8 cellular contexts compared by ENCODE assay signal in genomic region chr10:58511765-58512469, GRCh38. TPM values are rescaled to one million over a fixed set of nuclear protein-coding genes. Genes with fewer than 3 reads are reported as not detected.
DNase-seq lines count a peak whose midpoint lies in the region; ATAC-seq and TF ChIP-seq lines count a peak whose summit lies in the region.

No MANE protein-coding gene starts in this region.

- H3K36me3 Mint-ChIP-seq in activated T-cell treated with anti-CD3 and anti-CD28 coated beads, Interleukin-2, amount 50 U/mL, for 4 hours (ENCODE audit: insufficient read depth) = no peaks in the 10 kb centered on the region
- no peaks in the 10 kb centered on the region for H3K36me3 Mint-ChIP-seq in dendritic cell treated with granulocyte-macrophage colony-stimulating factor and Interleukin-4, amounts not matched to agents 40 ng/mL and 50 ng/mL, for 4 days (ENCODE audit: low read depth)
- peaks cover 2% of the 10 kb centered on the region for H3K36me3 Mint-ChIP-seq in memory B cell

- DNase-seq in activated T-cell treated with anti-CD3 and anti-CD28 coated beads, Interleukin-2, amount 50 U/mL, for 4 hours = no peak
- no peak for DNase-seq in activated T-cell treated with anti-CD3 and anti-CD28 coated beads, Interleukin-2, amount 50 U/mL, for 48 hours
- DNase-seq in memory B cell (ENCODE audit: low spot score in 2 of 2) (no peak), upper lobe of right lung (no peak), globus pallidus (ENCODE audit: low spot score) (no peak)

- intact Hi-C loops in dendritic cell treated with granulocyte-macrophage colony-stimulating factor and Interleukin-4, amounts not matched to agents 40 ng/mL and 50 ng/mL, for 4 days (cut with micrococcal nuclease) = loop anchor here (10.0 kb wide), 1 partner anchor 207 kb away; no protein-coding TSS in a partner anchor
- intact Hi-C loops in upper lobe of right lung (cut with DNase I) = no loop called here

- H3K27me3 ChIP-seq in upper lobe of right lung = peaks cover 43% of the 10 kb centered on the region

- H3K27ac ChIP-seq in upper lobe of right lung = no peak overlapping the region

- H3K4me3 Mint-ChIP-seq in activated T-cell treated with anti-CD3 and anti-CD28 coated beads, Interleukin-2, amount 50 U/mL, for 4 hours = peak overlapping the region; percentile 64
- peak overlapping the region; percentile 56 for H3K4me3 Mint-ChIP-seq in dendritic cell treated with granulocyte-macrophage colony-stimulating factor and Interleukin-4, amounts not matched to agents 40 ng/mL and 50 ng/mL, for 4 days
- H3K4me3 Mint-ChIP-seq in memory B cell = peak overlapping the region; percentile 75

- H3K36me3 ChIP-seq in upper lobe of right lung = no peaks in the 10 kb centered on the region

- H3K4me1 ChIP-seq in upper lobe of right lung = peaks cover 6% of the 10 kb centered on the region

- peak overlapping the region; percentile 37 for H3K4me3 ChIP-seq in upper lobe of right lung

- no peak overlapping the region for H3K27ac Mint-ChIP-seq in dendritic cell treated with granulocyte-macrophage colony-stimulating factor and Interleukin-4, amounts not matched to agents 40 ng/mL and 50 ng/mL, for 4 days
- no peak overlapping the region for H3K27ac Mint-ChIP-seq in memory B cell

- no peak for ATAC-seq in activated T-cell treated with anti-CD3 and anti-CD28 coated beads, Interleukin-2, amount 50 U/mL, for 4 hours
- ATAC-seq in memory B cell (ENCODE audit: low read depth) = no peak
- no peak for ATAC-seq in upper lobe of right lung
- no peak for ATAC-seq in HG02610 (IDR thresholded peaks at IDR 0.05; ENCODE audit: unreplicated experiment)
- no peak for ATAC-seq in GM21423 (IDR thresholded peaks at IDR 0.05; ENCODE audit: unreplicated experiment)

- peaks cover 10% of the 10 kb centered on the region for H3K4me1 Mint-ChIP-seq in activated T-cell treated with anti-CD3 and anti-CD28 coated beads, Interleukin-2, amount 50 U/mL, for 4 hours (ENCODE audit: low read depth)
- H3K4me1 Mint-ChIP-seq in dendritic cell treated with granulocyte-macrophage colony-stimulating factor and Interleukin-4, amounts not matched to agents 40 ng/mL and 50 ng/mL, for 4 days (ENCODE audit: low read depth) = peaks cover 6% of the 10 kb centered on the region
- H3K4me1 Mint-ChIP-seq in memory B cell = peaks cover 7% of the 10 kb centered on the region

- no peaks in the 10 kb centered on the region for H3K9me3 Mint-ChIP-seq in activated T-cell treated with anti-CD3 and anti-CD28 coated beads, Interleukin-2, amount 50 U/mL, for 4 hours
- no peaks in the 10 kb centered on the region for H3K9me3 Mint-ChIP-seq in dendritic cell treated with granulocyte-macrophage colony-stimulating factor and Interleukin-4, amounts not matched to agents 40 ng/mL and 50 ng/mL, for 4 days
- no peaks in the 10 kb centered on the region for H3K9me3 Mint-ChIP-seq in memory B cell

- H3K9me3 ChIP-seq in upper lobe of right lung = no peaks in the 10 kb centered on the region

- no peak for TF ChIP-seq CTCF in upper lobe of right lung (IDR thresholded peaks at IDR 0.05)

- H3K27me3 Mint-ChIP-seq in activated T-cell treated with anti-CD3 and anti-CD28 coated beads, Interleukin-2, amount 50 U/mL, for 4 hours (ENCODE audit: low read depth) = peaks cover 19% of the 10 kb centered on the region
- H3K27me3 Mint-ChIP-seq in dendritic cell treated with granulocyte-macrophage colony-stimulating factor and Interleukin-4, amounts not matched to agents 40 ng/mL and 50 ng/mL, for 4 days = peaks cover 17% of the 10 kb centered on the region
- H3K27me3 Mint-ChIP-seq in memory B cell = peaks cover 6% of the 10 kb centered on the region

RNA-seq across cellular contexts. Expression of gene BICC1, which starts 0.8 kb away (rescaled TPM):
- total RNA-seq in activated T-cell treated with anti-CD3 and anti-CD28 coated beads, Interleukin-2, amount 50 U/mL, for 4 hours = not detected
- 9.2 TPM for total RNA-seq in upper lobe of right lung
